Comparison of ENCODE assay signal across 1 cellular context in genomic region chr3:38083254-38083653, GRCh38. TPM values are rescaled to one million over a fixed set of nuclear protein-coding genes. Genes with fewer than 3 reads are reported as not detected.
"Had no signal": no experiment of that assay in that cellular context is flagged by ENCODE, and none has a peak within 500 bp of the region (broad histone marks: within the 10 kb centered on the region; RNA-seq: fewer than 3 reads in every experiment).

No MANE protein-coding gene starts in this region.

RNA-seq across cellular contexts. Expression of gene DLEC1, which starts 44.2 kb away (rescaled TPM):
- total RNA-seq: pulmonary artery endothelial cell had no signal
